Comparison of ENCODE assay signal across 9 cellular contexts in the genomic region with DNA sequence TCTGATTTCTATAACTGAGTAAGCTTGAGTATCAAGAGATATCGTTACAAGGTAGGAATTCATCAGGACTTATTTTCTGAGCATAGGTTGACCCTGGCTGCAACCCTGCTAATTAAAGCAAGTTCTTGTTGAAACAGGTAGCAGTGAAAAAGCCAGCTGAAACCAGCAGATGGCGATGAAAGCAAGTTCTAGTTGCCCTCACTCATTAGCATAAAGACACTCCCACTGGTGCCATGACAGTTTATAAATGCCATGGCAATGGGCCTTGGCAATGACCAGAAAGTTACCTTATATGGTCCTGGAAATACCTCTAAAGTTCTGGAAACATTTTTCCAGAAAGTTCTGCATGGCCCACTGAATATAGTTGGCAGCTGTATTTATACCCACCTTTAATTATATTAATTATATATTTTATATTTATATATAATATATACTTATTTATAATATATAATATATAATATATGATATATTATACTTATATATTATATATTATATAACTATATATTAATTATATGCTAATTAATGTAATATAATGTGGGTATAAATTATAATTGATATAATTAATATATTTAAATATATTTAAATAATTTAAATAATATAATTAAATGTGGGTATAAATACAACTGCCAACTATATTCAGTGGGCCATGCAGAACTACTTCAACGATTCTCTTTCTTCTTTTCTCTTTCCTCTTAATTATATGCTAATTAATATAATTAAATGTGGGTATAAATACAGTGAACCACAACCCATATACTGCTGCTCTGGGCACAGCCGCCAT.
DNase-seq lines count a peak whose midpoint lies in the region; ATAC-seq and TF ChIP-seq lines count a peak whose summit lies in the region.
"Had no signal": no experiment of that assay in that cellular context is flagged by ENCODE, and none has a peak within 500 bp of the region (broad histone marks: within the 10 kb centered on the region; RNA-seq: fewer than 3 reads in every experiment).

No MANE protein-coding gene starts in this region.

- H3K4me3 Mint-ChIP-seq in neural progenitor cell (no peak overlapping the region), T-cell (no peak overlapping the region)
- H3K4me3 Mint-ChIP-seq in CD8-positive, alpha-beta T cell: no peak overlapping the region

- DNase-seq in NCI-H1436 (lab: John Stamatoyannopoulos, UW): peak; percentile 26
- no peak for DNase-seq in NCI-H1436 treated with DMSO at 0.1 percent for 48 hours (lab: John Stamatoyannopoulos, UW)
- peak; percentile 26 for DNase-seq in NCI-H1105 (lab: John Stamatoyannopoulos, UW)
- peak; percentile 19 for DNase-seq in astrocyte of the cerebellum (ENCODE audit: low read depth)
- peak; percentile 28 for DNase-seq in neural progenitor cell (ENCODE audit: low spot score)
- DNase-seq in T-cell: no peak
- no peak for DNase-seq in CD8-positive, alpha-beta T cell
- DNase-seq: psoas muscle had no signal

- H3K27ac Mint-ChIP-seq in neural progenitor cell: no peak overlapping the region
- H3K27ac Mint-ChIP-seq in T-cell: no peak overlapping the region
- no peak overlapping the region for H3K27ac Mint-ChIP-seq in CD8-positive, alpha-beta T cell

- H3K36me3 Mint-ChIP-seq in neural progenitor cell (no peaks in the 10 kb centered on the region), T-cell (no peaks in the 10 kb centered on the region)
- H3K36me3 Mint-ChIP-seq in CD8-positive, alpha-beta T cell: no peaks in the 10 kb centered on the region

- POLR2A ChIA-PET in T-cell (lab: Charles Lee): no interaction called here
- POLR2A ChIA-PET in CD8-positive, alpha-beta T cell (lab: Charles Lee): no interaction called here

- H3F3A ChIP-seq in neural progenitor cell (ENCODE audit: low read depth): peaks cover 3% of the 10 kb centered on the region

- H3K27me3 ChIP-seq in neural progenitor cell: no peaks in the 10 kb centered on the region
- no peaks in the 10 kb centered on the region for H3K27me3 ChIP-seq in CD8-positive, alpha-beta T cell (ENCODE audit: insufficient read depth, low read length)

- no peaks in the 10 kb centered on the region for H3K9me3 ChIP-seq in neural progenitor cell (ENCODE audit: low read depth)
- H3K9me3 ChIP-seq in CD8-positive, alpha-beta T cell (ENCODE audit: low read length): no peaks in the 10 kb centered on the region
- H3K9me3 ChIP-seq: psoas muscle had no signal

- TF ChIP-seq CTCF in astrocyte of the cerebellum (IDR thresholded peaks at IDR 0.05; ENCODE audit: low read depth, low read length, missing control alignments) (peak; percentile 45), neural progenitor cell (IDR thresholded peaks at IDR 0.05) (peak; percentile 50)
- no peak for TF ChIP-seq CTCF in CD8-positive, alpha-beta T cell (IDR thresholded peaks at IDR 0.05)

- intact Hi-C loops in CD8-positive, alpha-beta T cell (cut with DNase I, micrococcal nuclease): loop anchor here in 1 of 2 experiments (5.0 kb wide), 1 partner anchor 1049 kb away; no protein-coding TSS in a partner anchor

- no peak overlapping the region for H3K4me2 ChIP-seq in neural progenitor cell

- H3K9me3 Mint-ChIP-seq in neural progenitor cell (no peaks in the 10 kb centered on the region), T-cell (peaks cover 4 to 15% (median 9%) of the 10 kb centered on the region in 3 donors)
- peaks cover 18% of the 10 kb centered on the region for H3K9me3 Mint-ChIP-seq in CD8-positive, alpha-beta T cell

- no peak overlapping the region for H3K4me3 ChIP-seq in astrocyte of the cerebellum (ENCODE audit: low read depth, low read length)
- H3K4me3 ChIP-seq in neural progenitor cell: no peak overlapping the region
- no peak overlapping the region for H3K4me3 ChIP-seq in CD8-positive, alpha-beta T cell (ENCODE audit: low read depth, low read length)
- H3K4me3 ChIP-seq: psoas muscle had no signal

- no peaks in the 10 kb centered on the region for H3K4me1 ChIP-seq in neural progenitor cell
- H3K4me1 ChIP-seq in CD8-positive, alpha-beta T cell (ENCODE audit: insufficient read depth, low read length): no peaks in the 10 kb centered on the region
- H3K4me1 ChIP-seq: psoas muscle had no signal

- no peaks in the 10 kb centered on the region for H3K27me3 Mint-ChIP-seq in neural progenitor cell (ENCODE audit: insufficient read depth, low read depth)
- no peaks in the 10 kb centered on the region for H3K27me3 Mint-ChIP-seq in T-cell
- no peaks in the 10 kb centered on the region for H3K27me3 Mint-ChIP-seq in CD8-positive, alpha-beta T cell (ENCODE audit: low read depth)

- no peaks in the 10 kb centered on the region for H4K20me1 ChIP-seq in neural progenitor cell (ENCODE audit: low read depth)

- no peaks in the 10 kb centered on the region for H3K79me2 ChIP-seq in neural progenitor cell (ENCODE audit: low read depth)

- peaks cover 8% of the 10 kb centered on the region for H3K4me1 Mint-ChIP-seq in neural progenitor cell
- H3K4me1 Mint-ChIP-seq in T-cell: no peaks in the 10 kb centered on the region
- H3K4me1 Mint-ChIP-seq in CD8-positive, alpha-beta T cell (ENCODE audit: low read depth): no peaks in the 10 kb centered on the region

- peak; percentile 88 for ATAC-seq in HG02610 (IDR thresholded peaks at IDR 0.05; ENCODE audit: unreplicated experiment)
- no peak for ATAC-seq in T-cell (replicated peaks in 1 of 4)
- ATAC-seq in CD8-positive, alpha-beta T cell: no peak

- H3K36me3 ChIP-seq in neural progenitor cell: no peaks in the 10 kb centered on the region
- no peaks in the 10 kb centered on the region for H3K36me3 ChIP-seq in CD8-positive, alpha-beta T cell (ENCODE audit: insufficient read depth, low read length)

- H3K27ac ChIP-seq in neural progenitor cell: no peak overlapping the region
- H3K27ac ChIP-seq in CD8-positive, alpha-beta T cell (ENCODE audit: low read depth, low read length): no peak overlapping the region
- H3K27ac ChIP-seq: psoas muscle had no signal

- H2AFZ ChIP-seq in neural progenitor cell (replicated peaks): no peak overlapping the region

- in situ Hi-C loops in astrocyte of the cerebellum (cut with HindIII; ENCODE audit: low sequenced_read_pairs): no loop called here

- CTCF ChIA-PET in T-cell (lab: Charles Lee): no interaction called here
- CTCF ChIA-PET in CD8-positive, alpha-beta T cell (lab: Charles Lee): no interaction called here

- no peak overlapping the region for H3K9ac ChIP-seq in neural progenitor cell

Comparison
In these comparisons a context has a peak if more than half of its experiments do, and no peak if none do; other contexts are left out.
1. DNase-seq: peak in NCI-H1436 (single experiment), NCI-H1105 (single experiment), astrocyte of the cerebellum (single experiment) and neural progenitor cell (single experiment); none in NCI-H1436 treated with DMSO at 0.1 percent for 48 hours (single experiment), T-cell (0 of 34) and CD8-positive, alpha-beta T cell (0 of 7).